Comparison of ENCODE assay signal across 11 cellular contexts in genomic region chrX:13692771-13693231, GRCh38. TPM values are rescaled to one million over a fixed set of nuclear protein-coding genes. Genes with fewer than 3 reads are reported as not detected.
DNase-seq lines count a peak whose midpoint lies in the region; ATAC-seq and TF ChIP-seq lines count a peak whose summit lies in the region.
"Had no signal": no experiment of that assay in that cellular context is flagged by ENCODE, and none has a peak within 500 bp of the region (broad histone marks: within the 10 kb centered on the region; RNA-seq: fewer than 3 reads in every experiment).

No MANE protein-coding gene starts in this region.

- H3K36me3 Mint-ChIP-seq in central memory CD8-positive, alpha-beta T cell (ENCODE audit: insufficient read depth) = peaks cover 10% of the 10 kb centered on the region

- H3K4me3 Mint-ChIP-seq in central memory CD8-positive, alpha-beta T cell = peak overlapping the region; percentile 83

- H3K79me2 ChIP-seq in osteoblast (ENCODE audit: insufficient read depth, low read length) = peaks cover 86% of the 10 kb centered on the region

- ATAC-seq in central memory CD8-positive, alpha-beta T cell (replicated peaks; ENCODE audit: extremely low read depth, poor library complexity, severe bottlenecking) = no peak

- H3K4me1 Mint-ChIP-seq in central memory CD8-positive, alpha-beta T cell = peaks cover 56% of the 10 kb centered on the region

- H4K20me1 ChIP-seq in osteoblast (ENCODE audit: insufficient read depth, low read length) = peaks cover 41% of the 10 kb centered on the region

- DNase-seq in Caki2 (ENCODE audit: low read depth) (peak; percentile 67), osteoblast (ENCODE audit: insufficient read length, low spot score, missing footprints) (peak; percentile 38), NCI-H146 (lab: John Stamatoyannopoulos, UW) (no peak), DMS 273 treated with DMSO at 0.1 percent for 48 hours (lab: John Stamatoyannopoulos, UW) (no peak), germinal center (ENCODE audit: low spot score) (no peak)
- DNase-seq in central memory CD8-positive, alpha-beta T cell (ENCODE audit: low spot score in 2 of 2) = no peak
- DNase-seq: dermis blood vessel endothelial cell, NCI-H2171 treated with DMSO at 0.1 percent for 48 hours, ovary had no signal

- H3K9me3 Mint-ChIP-seq in central memory CD8-positive, alpha-beta T cell = no peaks in the 10 kb centered on the region

- H3K27ac ChIP-seq in HUES6 (ENCODE audit: low read depth, low read length) = no peak overlapping the region; the same call in 1 of the 2 replicates
- no peak overlapping the region for H3K27ac ChIP-seq in osteoblast (ENCODE audit: low read depth, low read length)
- H3K27ac ChIP-seq: ovary, SK-N-MC had no signal

- no peak overlapping the region for H3K9ac ChIP-seq in HUES6 (ENCODE audit: low read length)

- H3K4me2 ChIP-seq in osteoblast (ENCODE audit: insufficient read depth, low read length) = no peak overlapping the region

- H3K9me3 ChIP-seq in HUES6 (ENCODE audit: control insufficient read depth, insufficient read depth, low read depth, low read length) (no peaks in the 10 kb centered on the region), osteoblast (ENCODE audit: low read depth, low read length) (no peaks in the 10 kb centered on the region)
- H3K9me3 ChIP-seq: ovary had no signal

- H3K4me3 ChIP-seq in HUES6 (ENCODE audit: low read depth, low read length) (peak overlapping the region; percentile 10; the same call in 1 of the 2 replicates), osteoblast (ENCODE audit: insufficient read depth, low read length) (no peak overlapping the region)
- H3K4me3 ChIP-seq: ovary, SK-N-MC had no signal

- H3K27me3 ChIP-seq in HUES6 (ENCODE audit: control insufficient read depth, insufficient read depth, low read length) (peaks cover 10% of the 10 kb centered on the region), osteoblast (ENCODE audit: insufficient read depth, low read length) (no peaks in the 10 kb centered on the region)
- H3K27me3 ChIP-seq: ovary had no signal

- H2AFZ ChIP-seq in osteoblast (ENCODE audit: low read length) = no peak overlapping the region

- H3K27me3 Mint-ChIP-seq in central memory CD8-positive, alpha-beta T cell = no peaks in the 10 kb centered on the region

- peaks cover 7% of the 10 kb centered on the region; the same call in 1 of the 2 replicates for H3K36me3 ChIP-seq in HUES6 (ENCODE audit: control insufficient read depth, insufficient read depth, low read length)
- H3K36me3 ChIP-seq in osteoblast (ENCODE audit: insufficient read depth, low read length) = no peaks in the 10 kb centered on the region
- H3K36me3 ChIP-seq: ovary had no signal

- no peak for TF ChIP-seq CTCF in osteoblast (IDR thresholded peaks at IDR 0.05; ENCODE audit: extremely low read depth, low read depth, low read length)

- H3K27ac Mint-ChIP-seq in central memory CD8-positive, alpha-beta T cell (ENCODE audit: low read depth) = peak overlapping the region; percentile 83

- H3K4me1 ChIP-seq in HUES6 (ENCODE audit: control insufficient read depth, insufficient read depth, low read length) (peaks cover 45% of the 10 kb centered on the region), osteoblast (ENCODE audit: insufficient read depth, low read length) (peaks cover 29% of the 10 kb centered on the region)

- in situ Hi-C loops in Caki2 (cut with HindIII; ENCODE audit: low pct_unique_long_range_greater_than_20kb, low sequenced_read_pairs) = no loop called here

RNA-seq across cellular contexts. Expression of gene RAB9A, which starts 3.9 kb away (rescaled TPM):
- total RNA-seq in Caki2 (2014; rRNA removed; shearing (Covaris generic); ENCODE audit: low replicate concordance) = 100 and 135 TPM in 2 replicates
- total RNA-seq in osteoblast = 58.9 and 63.0 TPM in 2 replicates

RNA-seq across cellular contexts. Expression of gene TCEANC, which starts 39.9 kb away (rescaled TPM):
- 4.1 and 11.2 TPM in 2 replicates for total RNA-seq in Caki2 (2014; rRNA removed; shearing (Covaris generic); ENCODE audit: low replicate concordance)
- total RNA-seq in osteoblast = 6.2 and 6.5 TPM in 2 replicates

RNA-seq across cellular contexts. Expression of gene TRAPPC2, which starts 41.6 kb away (rescaled TPM):
- total RNA-seq in Caki2 (2014; rRNA removed; shearing (Covaris generic); ENCODE audit: low replicate concordance) = 20.4 and 22.5 TPM in 2 replicates
- 11.8 and 23.5 TPM in 2 replicates for total RNA-seq in osteoblast

RNA-seq across cellular contexts. Expression of gene OFD1, which starts 41.7 kb away (rescaled TPM):
- total RNA-seq in Caki2 (2014; rRNA removed; shearing (Covaris generic); ENCODE audit: low replicate concordance) = 15.5 TPM in 2 replicates
- total RNA-seq in osteoblast = 15.9 and 19.2 TPM in 2 replicates

Comparison
In these comparisons a context has a peak if more than half of its experiments do, and no peak if none do; other contexts are left out.
1. DNase-seq: peak in Caki2 (single experiment) and osteoblast (single experiment); none in central memory CD8-positive, alpha-beta T cell (0 of 2), NCI-H146 (single experiment), DMS 273 treated with DMSO at 0.1 percent for 48 hours (single experiment) and germinal center (single experiment).